ENCODE assay signal across 8 cellular contexts in the genomic region with DNA sequence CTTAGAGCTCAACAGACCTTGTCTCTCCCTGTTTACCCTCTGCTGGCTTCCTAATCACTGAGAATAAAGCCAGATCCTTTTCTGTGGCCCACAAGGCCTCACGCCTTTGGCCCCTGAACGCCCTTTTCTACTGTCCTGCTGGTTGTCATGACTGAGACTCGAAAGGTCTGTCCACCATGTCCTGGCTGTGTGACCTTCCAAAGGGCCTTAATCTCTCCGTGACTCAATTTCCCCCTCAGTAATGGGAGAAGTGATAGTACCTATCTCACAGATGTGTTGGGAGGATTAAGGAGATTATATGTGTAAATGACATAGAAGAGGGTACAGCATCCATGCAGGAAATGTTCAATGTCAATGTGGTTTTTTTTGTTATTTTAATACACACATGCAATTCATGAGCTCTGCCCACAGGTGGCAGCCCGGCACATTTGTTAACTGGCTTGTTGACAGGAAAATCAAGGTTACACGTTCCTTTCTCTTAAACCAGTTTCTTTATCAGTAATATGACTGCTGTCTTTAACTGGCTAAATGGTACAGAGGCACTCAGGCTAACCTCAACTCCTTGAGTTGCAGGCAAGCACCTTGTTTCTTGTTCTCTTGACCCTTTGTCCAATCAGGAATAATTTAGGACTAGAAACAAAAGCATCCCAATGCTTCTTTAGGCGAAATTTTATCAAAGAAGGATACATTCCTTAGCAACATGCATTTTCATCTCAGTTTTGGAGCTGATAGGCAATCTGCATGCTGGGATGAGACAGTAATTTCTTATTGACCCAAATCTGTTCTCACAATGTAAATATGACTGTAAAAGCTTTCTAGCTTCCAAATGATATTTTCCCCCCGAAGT. TPM values are rescaled to one million over a fixed set of nuclear protein-coding genes. Genes with fewer than 3 reads are reported as not detected.
A peak's percentile ranks its signal among the peaks of the same experiment; 100 is the strongest.
DNase-seq lines count a peak whose midpoint lies in the region; ATAC-seq and TF ChIP-seq lines count a peak whose summit lies in the region.

No MANE protein-coding gene starts in this region.

- H3K4me1 ChIP-seq in GM23338 (ENCODE audit: insufficient read depth), result peaks cover 3% of the 10 kb centered on the region; the same call in 1 of the 2 replicates
- no peaks in the 10 kb centered on the region for H3K4me1 ChIP-seq in lower lobe of right lung

- H3K27me3 ChIP-seq in GM23338 (ENCODE audit: insufficient read depth), result no peaks in the 10 kb centered on the region
- no peaks in the 10 kb centered on the region for H3K27me3 ChIP-seq in lower lobe of right lung (ENCODE audit: low read depth)

- H3K27me3 Mint-ChIP-seq in GM23338 (ENCODE audit: insufficient read depth, low read depth, poor library complexity), result peaks cover 7% of the 10 kb centered on the region

- H3K36me3 ChIP-seq in GM23338 (ENCODE audit: insufficient read depth), result no peaks in the 10 kb centered on the region
- H3K36me3 ChIP-seq in lower lobe of right lung, result no peaks in the 10 kb centered on the region

- DNase-seq in GM04504 (ENCODE audit: low read depth), result peak; percentile 24
- peak; percentile 75 for DNase-seq in GM23338 (ENCODE audit: low spot score)
- DNase-seq in NCI-H1092 (lab: John Stamatoyannopoulos, UW), result peak; percentile 36
- peak; percentile 42 for DNase-seq in activated CD4-positive, alpha-beta T cell treated with anti-CD3 and anti-CD28 coated beads for 1 hour
- peak; percentile 72 for DNase-seq in coronary artery (ENCODE audit: low spot score)
- DNase-seq in lower lobe of right lung, result no peak
- peak; percentile 24 to 42 for DNase-seq in stimulated activated CD8-positive, alpha-beta memory T cell treated with anti-CD3 and anti-CD28 coated beads, Interleukin-15, amount 100 ng/mL, for 48 hours (ENCODE audit: low read depth in 2 of 2)
- DNase-seq in DMS79 (lab: John Stamatoyannopoulos, UW), result no peak

- peak; percentile 81 to 84 for TF ChIP-seq CTCF in GM23338 (conservative IDR thresholded peaks at IDR 0.05; ENCODE audit: low read depth in 2 of 2)
- peak; percentile 72 for TF ChIP-seq CTCF in coronary artery (IDR thresholded peaks at IDR 0.05)
- TF ChIP-seq CTCF in lower lobe of right lung (IDR thresholded peaks at IDR 0.05), result peak; percentile 61

- no peaks in the 10 kb centered on the region for H3K36me3 Mint-ChIP-seq in GM23338 (ENCODE audit: low read depth)

- ATAC-seq in GM23338, result no peak; the same call in 2 of the 3 replicates
- ATAC-seq in lower lobe of right lung, result peak; percentile 47 to 64

- no peaks in the 10 kb centered on the region for H3F3A ChIP-seq in GM23338 (replicated peaks; ENCODE audit: low read depth)

- intact Hi-C loops in lower lobe of right lung (cut with DNase I), result no loop called here

- no peak overlapping the region for H2AFZ ChIP-seq in GM23338

- H3K27ac ChIP-seq in GM23338 (ENCODE audit: low read depth) (no peak overlapping the region), coronary artery (peak overlapping the region in 1 of 2 donors; percentile 52), lower lobe of right lung (no peak overlapping the region)

- H3K79me2 ChIP-seq in GM23338 (replicated peaks; ENCODE audit: insufficient read depth), result no peaks in the 10 kb centered on the region

- H3K4me2 ChIP-seq in GM23338, result no peak overlapping the region

- no peaks in the 10 kb centered on the region; the same call in 2 of the 3 replicates for H3K9me3 Mint-ChIP-seq in GM23338

- no peaks in the 10 kb centered on the region for H3K9me2 ChIP-seq in GM23338 (ENCODE audit: insufficient read depth)

- no peak overlapping the region for H3K4me3 ChIP-seq in GM23338
- no peak overlapping the region for H3K4me3 ChIP-seq in coronary artery
- no peak overlapping the region for H3K4me3 ChIP-seq in lower lobe of right lung

- H3K4me3 Mint-ChIP-seq in GM23338, result no peak overlapping the region

- no peak overlapping the region for H3K27ac Mint-ChIP-seq in GM23338

- H3K9me3 ChIP-seq in lower lobe of right lung, result no peaks in the 10 kb centered on the region

- H4K20me1 ChIP-seq in GM23338 (replicated peaks; ENCODE audit: insufficient read depth), result no peaks in the 10 kb centered on the region

- peaks cover 24% of the 10 kb centered on the region for H3K4me1 Mint-ChIP-seq in GM23338

TF ChIP-seq in GM23338, 12 proteins besides CTCF, POLR2A, EP300 and RAD21 (continues in another document):
- TF ChIP-seq EZH2 (IDR thresholded peaks at IDR 0.05; ENCODE audit: low read depth, unreplicated experiment) (no peak), NANOG (IDR thresholded peaks at IDR 0.05; ENCODE audit: borderline replicate concordance) (no peak), ZNF114 (CRISPR knock-in tag; IDR thresholded peaks at IDR 0.05) (no peak), JUNB (IDR thresholded peaks at IDR 0.05; ENCODE audit: unreplicated experiment) (no peak), ZNF331 (CRISPR knock-in tag; IDR thresholded peaks at IDR 0.05; ENCODE audit: low read depth) (no peak), CREB1 (CRISPR knock-in tag; IDR thresholded peaks at IDR 0.05; ENCODE audit: low read depth) (no peak), EZH2phosphoT487 (IDR thresholded peaks at IDR 0.05; ENCODE audit: unreplicated experiment) (no peak), STAT1 (IDR thresholded peaks at IDR 0.05; ENCODE audit: unreplicated experiment) (no peak), POLR2AphosphoS5 (IDR thresholded peaks at IDR 0.05; ENCODE audit: low read depth) (no peak)
- TF ChIP-seq, protein P1, sequence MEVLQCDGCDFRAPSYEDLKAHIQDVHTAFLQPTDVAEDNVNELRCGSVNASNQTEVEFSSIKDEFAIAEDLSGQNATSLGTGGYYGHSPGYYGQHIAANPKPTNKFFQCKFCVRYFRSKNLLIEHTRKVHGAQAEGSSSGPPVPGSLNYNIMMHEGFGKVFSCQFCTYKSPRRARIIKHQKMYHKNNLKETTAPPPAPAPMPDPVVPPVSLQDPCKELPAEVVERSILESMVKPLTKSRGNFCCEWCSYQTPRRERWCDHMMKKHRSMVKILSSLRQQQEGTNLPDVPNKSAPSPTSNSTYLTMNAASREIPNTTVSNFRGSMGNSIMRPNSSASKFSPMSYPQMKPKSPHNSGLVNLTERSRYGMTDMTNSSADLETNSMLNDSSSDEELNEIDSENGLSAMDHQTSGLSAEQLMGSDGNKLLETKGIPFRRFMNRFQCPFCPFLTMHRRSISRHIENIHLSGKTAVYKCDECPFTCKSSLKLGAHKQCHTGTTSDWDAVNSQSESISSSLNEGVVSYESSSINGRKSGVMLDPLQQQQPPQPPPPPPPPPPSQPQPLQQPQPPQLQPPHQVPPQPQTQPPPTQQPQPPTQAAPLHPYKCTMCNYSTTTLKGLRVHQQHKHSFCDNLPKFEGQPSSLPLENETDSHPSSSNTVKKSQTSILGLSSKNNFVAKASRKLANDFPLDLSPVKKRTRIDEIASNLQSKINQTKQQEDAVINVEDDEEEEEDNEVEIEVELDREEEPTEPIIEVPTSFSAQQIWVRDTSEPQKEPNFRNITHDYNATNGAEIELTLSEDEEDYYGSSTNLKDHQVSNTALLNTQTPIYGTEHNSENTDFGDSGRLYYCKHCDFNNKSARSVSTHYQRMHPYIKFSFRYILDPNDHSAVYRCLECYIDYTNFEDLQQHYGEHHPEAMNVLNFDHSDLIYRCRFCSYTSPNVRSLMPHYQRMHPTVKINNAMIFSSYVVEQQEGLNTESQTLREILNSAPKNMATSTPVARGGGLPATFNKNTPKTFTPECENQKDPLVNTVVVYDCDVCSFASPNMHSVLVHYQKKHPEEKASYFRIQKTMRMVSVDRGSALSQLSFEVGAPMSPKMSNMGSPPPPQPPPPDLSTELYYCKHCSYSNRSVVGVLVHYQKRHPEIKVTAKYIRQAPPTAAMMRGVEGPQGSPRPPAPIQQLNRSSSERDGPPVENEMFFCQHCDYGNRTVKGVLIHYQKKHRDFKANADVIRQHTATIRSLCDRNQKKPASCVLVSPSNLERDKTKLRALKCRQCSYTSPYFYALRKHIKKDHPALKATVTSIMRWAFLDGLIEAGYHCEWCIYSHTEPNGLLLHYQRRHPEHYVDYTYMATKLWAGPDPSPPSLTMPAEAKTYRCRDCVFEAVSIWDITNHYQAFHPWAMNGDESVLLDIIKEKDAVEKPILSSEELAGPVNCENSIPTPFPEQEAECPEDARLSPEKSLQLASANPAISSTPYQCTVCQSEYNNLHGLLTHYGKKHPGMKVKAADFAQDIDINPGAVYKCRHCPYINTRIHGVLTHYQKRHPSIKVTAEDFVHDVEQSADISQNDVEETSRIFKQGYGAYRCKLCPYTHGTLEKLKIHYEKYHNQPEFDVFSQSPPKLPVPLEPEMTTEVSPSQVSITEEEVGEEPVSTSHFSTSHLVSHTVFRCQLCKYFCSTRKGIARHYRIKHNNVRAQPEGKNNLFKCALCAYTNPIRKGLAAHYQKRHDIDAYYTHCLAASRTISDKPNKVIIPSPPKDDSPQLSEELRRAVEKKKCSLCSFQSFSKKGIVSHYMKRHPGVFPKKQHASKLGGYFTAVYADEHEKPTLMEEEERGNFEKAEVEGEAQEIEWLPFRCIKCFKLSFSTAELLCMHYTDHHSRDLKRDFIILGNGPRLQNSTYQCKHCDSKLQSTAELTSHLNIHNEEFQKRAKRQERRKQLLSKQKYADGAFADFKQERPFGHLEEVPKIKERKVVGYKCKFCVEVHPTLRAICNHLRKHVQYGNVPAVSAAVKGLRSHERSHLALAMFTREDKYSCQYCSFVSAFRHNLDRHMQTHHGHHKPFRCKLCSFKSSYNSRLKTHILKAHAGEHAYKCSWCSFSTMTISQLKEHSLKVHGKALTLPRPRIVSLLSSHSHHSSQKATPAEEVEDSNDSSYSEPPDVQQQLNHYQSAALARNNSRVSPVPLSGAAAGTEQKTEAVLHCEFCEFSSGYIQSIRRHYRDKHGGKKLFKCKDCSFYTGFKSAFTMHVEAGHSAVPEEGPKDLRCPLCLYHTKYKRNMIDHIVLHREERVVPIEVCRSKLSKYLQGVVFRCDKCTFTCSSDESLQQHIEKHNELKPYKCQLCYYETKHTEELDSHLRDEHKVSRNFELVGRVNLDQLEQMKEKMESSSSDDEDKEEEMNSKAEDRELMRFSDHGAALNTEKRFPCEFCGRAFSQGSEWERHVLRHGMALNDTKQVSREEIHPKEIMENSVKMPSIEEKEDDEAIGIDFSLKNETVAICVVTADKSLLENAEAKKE (CRISPR knock-in tag; IDR thresholded peaks at IDR 0.05), result no peak

RNA-seq across cellular contexts. Expression of gene SLC22A1, which starts 16.6 kb away (rescaled TPM):
- total RNA-seq in GM23338 (2014; rRNA removed; shearing (Covaris generic)), result 0.10 TPM in 1 of 2 replicates, not detected in the other
- polyA plus RNA-seq in GM23338 (2016; fragmentation: Nextera tagmentation; extraction: Ambion mirVana), result 0.59 and 0.65 TPM in 2 replicates
- 2.6 TPM for total RNA-seq in lower lobe of right lung

Comparison
In these comparisons a context has a peak if more than half of its experiments do, and no peak if none do; other contexts are left out.
1. DNase-seq: peak in GM04504 (single experiment), GM23338 (single experiment), NCI-H1092 (single experiment), activated CD4-positive, alpha-beta T cell treated with anti-CD3 and anti-CD28 coated beads for 1 hour (single experiment), coronary artery (single experiment) and stimulated activated CD8-positive, alpha-beta memory T cell treated with anti-CD3 and anti-CD28 coated beads, Interleukin-15, amount 100 ng/mL, for 48 hours (2 of 2); none in lower lobe of right lung (single experiment) and DMS79 (single experiment).
2. Peak in every context shown above with its lines, with median percentiles within 50 percentile points of each other: CTCF ChIP-seq.